ENCODE assay signal across 11 cellular contexts in genomic region chr12:95648990-95649791, GRCh38.
A peak's percentile ranks its signal among the peaks of the same experiment; 100 is the strongest.
DNase-seq lines count a peak whose midpoint lies in the region; ATAC-seq and TF ChIP-seq lines count a peak whose summit lies in the region.
"Had no signal": no experiment of that assay in that cellular context is flagged by ENCODE, and none has a peak within 500 bp of the region (broad histone marks: within the 10 kb centered on the region; RNA-seq: fewer than 3 reads in every experiment).

No MANE protein-coding gene starts in this region.

- H3K27me3 ChIP-seq in subcutaneous abdominal adipose tissue (ENCODE audit: control insufficient read depth in 5 of 5, insufficient read depth in 4 of 5, low read length in 5 of 5): no peaks in the 10 kb centered on the region

- intact Hi-C loops in left cardiac atrium (cut with DNase I): no loop called here

- no peak for TF ChIP-seq CTCF in GM20000 (IDR thresholded peaks at IDR 0.05; ENCODE audit: extremely low read depth, missing control alignments)

- H3K4me3 ChIP-seq in subcutaneous abdominal adipose tissue (ENCODE audit: low read depth in 1 of 5, low read length in 5 of 5): peak overlapping the region in 1 of 5 donors; percentile 6
- H3K4me3 ChIP-seq: SK-N-MC had no signal

- H3K27ac ChIP-seq in subcutaneous abdominal adipose tissue (ENCODE audit: low read depth, low read length): peak overlapping the region; percentile 50
- H3K27ac ChIP-seq: 22Rv1, SK-N-MC had no signal

- H3K36me3 ChIP-seq in subcutaneous abdominal adipose tissue (ENCODE audit: control insufficient read depth in 5 of 5, insufficient read depth in 5 of 5, low read length in 5 of 5): no peaks in the 10 kb centered on the region

- H3K9me3 ChIP-seq in subcutaneous abdominal adipose tissue (ENCODE audit: control insufficient read depth in 5 of 5, low read length in 5 of 5): no peaks in the 10 kb centered on the region

- H3K4me1 ChIP-seq in subcutaneous abdominal adipose tissue (ENCODE audit: control insufficient read depth in 5 of 5, insufficient read depth in 5 of 5, low read length in 5 of 5): peaks cover 9 to 40% (median 21%) of the 10 kb centered on the region in 5 donors

- peak; percentile 23 for DNase-seq in DMS53 (lab: John Stamatoyannopoulos, UW)
- DNase-seq in DMS53 treated with DMSO at 0.1 percent for 48 hours (lab: John Stamatoyannopoulos, UW; ENCODE audit: unreplicated experiment): no peak
- DNase-seq in amniotic stem cell (lab: John Stamatoyannopoulos, UW): peak; percentile 7
- DNase-seq in left cardiac atrium: no peak
- DNase-seq in stimulated activated CD4-positive, alpha-beta T cell treated with anti-CD3 and anti-CD28 coated beads, Interleukin-1b, Interleukin-23, amount 100 ng/mL, for 48 hours: no peak
- DNase-seq in occipital lobe (lab: John Stamatoyannopoulos, UW): no peak
- no peak for DNase-seq in GM20000 (ENCODE audit: low spot score)
- DNase-seq: NCI-H1694 had no signal

- no peak overlapping the region for H3K9ac ChIP-seq in subcutaneous abdominal adipose tissue (ENCODE audit: low read length in 5 of 5)

- ATAC-seq in left cardiac atrium: peak; percentile 29 to 34

Comparison
In these comparisons a context has a peak if more than half of its experiments do, and no peak if none do; other contexts are left out.
1. DNase-seq: peak in DMS53 (single experiment) and amniotic stem cell (single experiment); none in DMS53 treated with DMSO at 0.1 percent for 48 hours (single experiment), left cardiac atrium (single experiment), stimulated activated CD4-positive, alpha-beta T cell treated with anti-CD3 and anti-CD28 coated beads, Interleukin-1b, Interleukin-23, amount 100 ng/mL, for 48 hours (single experiment), occipital lobe (single experiment) and GM20000 (single experiment).